In the genomic region with DNA sequence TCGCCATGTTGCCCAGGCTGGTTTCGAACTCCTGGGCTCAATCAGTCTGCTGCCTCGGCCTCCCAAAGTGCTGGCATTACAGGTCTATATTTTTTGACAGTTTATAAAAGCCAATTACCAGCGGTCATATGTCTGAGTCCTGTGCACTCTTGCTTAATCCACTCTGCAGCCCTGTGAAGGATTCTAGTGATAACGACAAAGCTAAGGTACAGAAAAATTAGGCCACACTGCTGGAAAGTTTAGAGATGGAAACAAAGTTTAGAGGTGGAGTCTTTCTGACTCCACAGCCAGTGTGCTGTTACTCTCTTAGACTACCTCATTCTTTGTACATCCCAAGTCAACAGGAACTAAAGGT, we compare ENCODE assay signal across 8 cellular contexts. TPM values are rescaled to one million over a fixed set of nuclear protein-coding genes. Genes with fewer than 3 reads are reported as not detected.
DNase-seq lines count a peak whose midpoint lies in the region; ATAC-seq and TF ChIP-seq lines count a peak whose summit lies in the region.

No MANE protein-coding gene starts in this region.

- H3K4me1 ChIP-seq in fibroblast of lung (ENCODE audit: control insufficient read depth, extremely low read depth, insufficient read depth, low read length), result peaks cover 6% of the 10 kb centered on the region

- no peaks in the 10 kb centered on the region for H3K9me3 ChIP-seq in fibroblast of lung (ENCODE audit: control insufficient read depth, insufficient read depth, low read depth, low read length)

- no peak for DNase-seq in GM12865 (ENCODE audit: low read depth)
- peak; percentile 4 for DNase-seq in RPMI7951 (ENCODE audit: low read depth)
- DNase-seq in fibroblast of lung (ENCODE audit: low read depth in 2 of 2), result no peak
- DNase-seq in retinal pigment epithelial cell (ENCODE audit: low read depth), result no peak
- DNase-seq in NCI-H2196 treated with DMSO at 0.1 percent for 48 hours (lab: John Stamatoyannopoulos, UW; ENCODE audit: unreplicated experiment), result no peak
- DNase-seq in inferior parietal cortex (ENCODE audit: extremely low spot score), result no peak

- TF ChIP-seq CTCF in GM12865 (IDR thresholded peaks at IDR 0.05; ENCODE audit: insufficient read depth, low read depth, low read length, missing control alignments) (no peak), fibroblast of lung (conservative IDR thresholded peaks at IDR 0.05 in 1 of 2, IDR thresholded peaks at IDR 0.05 in 1 of 2; ENCODE audit: low read depth in 1 of 2, low read length in 2 of 2) (no peak), retinal pigment epithelial cell (conservative IDR thresholded peaks at IDR 0.05; ENCODE audit: low read depth, low read length) (no peak)

- peak overlapping the region; percentile 94 for H2AFZ ChIP-seq in fibroblast of lung (ENCODE audit: low read length)

- no peaks in the 10 kb centered on the region for H3K27me3 ChIP-seq in fibroblast of lung (ENCODE audit: control insufficient read depth, insufficient read depth, low read length)

- no peaks in the 10 kb centered on the region for H3K36me3 ChIP-seq in fibroblast of lung (ENCODE audit: control insufficient read depth, insufficient read depth, low read length)

- H3K4me2 ChIP-seq in fibroblast of lung (ENCODE audit: extremely low read depth, insufficient read depth, low read length), result peak overlapping the region; percentile 67

- H3K4me3 ChIP-seq in GM12865 (ENCODE audit: low read depth, low read length) (peak overlapping the region; percentile 80), fibroblast of lung (replicated peaks in 1 of 4; ENCODE audit: control extremely low read depth in 1 of 4, insufficient read depth in 1 of 4, low read depth in 3 of 4, low read length in 4 of 4) (peak overlapping the region; percentile 59 to 69 (median 68)), retinal pigment epithelial cell (ENCODE audit: low read length) (peak overlapping the region; percentile 67)

- H3K9ac ChIP-seq in fibroblast of lung (ENCODE audit: insufficient read depth, low read length), result no peak overlapping the region

- H3K79me2 ChIP-seq in fibroblast of lung (ENCODE audit: control insufficient read depth, insufficient read depth, low read length), result no peaks in the 10 kb centered on the region

- ATAC-seq in HG03280 (IDR thresholded peaks at IDR 0.05; ENCODE audit: unreplicated experiment), result no peak
- ATAC-seq in GM18517 (IDR thresholded peaks at IDR 0.05; ENCODE audit: unreplicated experiment), result no peak

- H3K27ac ChIP-seq in fibroblast of lung (ENCODE audit: insufficient read depth, low read length), result peak overlapping the region; percentile 56

- no peaks in the 10 kb centered on the region for H4K20me1 ChIP-seq in fibroblast of lung (ENCODE audit: control insufficient read depth, extremely low read depth, insufficient read depth, low read length)

RNA-seq across cellular contexts. Expression of a gene that starts 0.7 kb away (rescaled TPM):
- total RNA-seq in RPMI7951 (2014; rRNA removed; shearing (Covaris generic)), result 29.0 and 41.9 TPM in 2 replicates
- total RNA-seq in fibroblast of lung, result 10.4 and 11.0 TPM in 2 replicates
- 7.2 and 8.8 TPM in 2 replicates for polyA plus RNA-seq in fibroblast of lung
- 4.6 and 4.7 TPM in 2 replicates for polyA plus RNA-seq in fibroblast of lung (2012)
- 2.8 and 4.9 TPM in 2 replicates for polyA minus RNA-seq in fibroblast of lung (ENCODE audit: low replicate concordance)
